Comparison of ENCODE assay signal across 9 cellular contexts in the genomic region with DNA sequence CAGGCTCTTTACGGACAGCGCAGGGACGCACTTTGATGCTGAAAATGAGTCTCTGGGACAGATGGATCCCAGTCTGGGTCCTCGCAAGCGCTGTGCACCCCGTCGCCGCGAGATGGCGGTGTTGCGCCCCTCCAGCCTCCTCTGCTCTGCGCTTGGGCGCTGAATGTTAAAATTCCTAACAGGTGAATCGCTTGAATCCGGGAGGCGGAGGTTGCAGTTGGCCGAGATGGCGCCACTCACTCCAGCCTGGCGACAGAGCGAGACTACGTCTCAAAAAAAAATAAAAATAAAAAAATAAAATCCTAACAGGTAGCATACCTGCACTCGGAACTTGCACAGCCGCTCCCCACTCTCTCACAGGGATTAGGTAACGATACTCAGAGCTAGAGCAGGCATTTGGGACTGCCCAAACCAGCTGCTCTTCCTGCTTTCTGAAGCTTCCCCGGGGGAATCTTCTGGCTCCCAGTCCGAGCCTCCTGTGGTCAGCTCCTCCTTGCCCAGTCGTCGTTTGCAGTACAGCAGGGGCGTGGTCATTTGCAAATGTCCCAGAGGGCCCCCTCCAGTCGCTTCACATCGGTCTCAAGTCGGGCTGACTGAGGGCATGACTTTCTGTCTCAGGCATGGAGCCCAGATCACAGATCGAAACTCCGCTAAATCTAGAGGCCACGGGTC. TPM values are rescaled to one million over a fixed set of nuclear protein-coding genes. Genes with fewer than 3 reads are reported as not detected.
DNase-seq lines count a peak whose midpoint lies in the region; ATAC-seq, FAIRE-seq and TF ChIP-seq lines count a peak whose summit lies in the region.
"Had no signal": no experiment of that assay in that cellular context is flagged by ENCODE, and none has a peak within 500 bp of the region (broad histone marks: within the 10 kb centered on the region; RNA-seq: fewer than 3 reads in every experiment).

No MANE protein-coding gene starts in this region.

- no peaks in the 10 kb centered on the region for H3K9me3 ChIP-seq in CD4-positive, CD25-positive, alpha-beta regulatory T cell (ENCODE audit: control insufficient read depth in 2 of 2, low read length in 2 of 2)
- no peaks in the 10 kb centered on the region for H3K9me3 ChIP-seq in kidney (ENCODE audit: control insufficient read depth in 1 of 2, low read length in 2 of 2)

- no peaks in the 10 kb centered on the region for H3K4me1 ChIP-seq in CD4-positive, CD25-positive, alpha-beta regulatory T cell (ENCODE audit: control insufficient read depth, insufficient read depth, low read length, poor library complexity, severe bottlenecking)
- H3K4me1 ChIP-seq in kidney (ENCODE audit: control insufficient read depth in 1 of 2, insufficient read depth in 1 of 2, low read depth in 1 of 2, low read length in 2 of 2), result peaks cover 0 to 2% of the 10 kb centered on the region in 2 donors

- FAIRE-seq in kidney (lab: Jason Lieb, UNC), result peak; percentile 75

- peak; percentile 24 to 34 (median 34) for DNase-seq in CD4-positive, CD25-positive, alpha-beta regulatory T cell
- DNase-seq in NCI-H1105 treated with DMSO at 0.1 percent for 48 hours (lab: John Stamatoyannopoulos, UW) (peak; percentile 52), coronary artery (ENCODE audit: low spot score) (no peak), kidney (peak; percentile 89)
- peak; percentile 81 for DNase-seq in activated CD4-positive, alpha-beta T cell treated with anti-CD3 and anti-CD28 coated beads for 36 hours
- DNase-seq in stimulated activated CD4-positive, alpha-beta T cell treated with anti-CD3 and anti-CD28 coated beads, Interleukin-1b, Interleukin-23, amount 100 ng/mL, for 4 hours (ENCODE audit: low read depth in 2 of 2), result peak; percentile 41 to 66

- H3K27me3 Mint-ChIP-seq in CD4-positive, CD25-positive, alpha-beta regulatory T cell, result no peaks in the 10 kb centered on the region
- no peaks in the 10 kb centered on the region for H3K27me3 Mint-ChIP-seq in activated CD4-positive, alpha-beta T cell treated with anti-CD3 and anti-CD28 coated beads for 36 hours

- peaks cover 0 to 2% (median 0%) of the 10 kb centered on the region in 4 donors for H3K4me1 Mint-ChIP-seq in CD4-positive, CD25-positive, alpha-beta regulatory T cell
- no peaks in the 10 kb centered on the region for H3K4me1 Mint-ChIP-seq in activated CD4-positive, alpha-beta T cell treated with anti-CD3 and anti-CD28 coated beads for 36 hours

- POLR2A ChIA-PET in activated CD4-positive, alpha-beta T cell treated with anti-CD3 and anti-CD28 coated beads for 36 hours (lab: Charles Lee), result no interaction called here

- H3K27me3 ChIP-seq in CD4-positive, CD25-positive, alpha-beta regulatory T cell (ENCODE audit: control insufficient read depth, insufficient read depth, low read length), result no peaks in the 10 kb centered on the region

- TF ChIP-seq CTCF in coronary artery (IDR thresholded peaks at IDR 0.05) (peak; percentile 93), kidney (IDR thresholded peaks at IDR 0.05; ENCODE audit: borderline replicate concordance, extremely low read depth, insufficient read depth) (peak; percentile 86)

- H3K36me3 ChIP-seq in CD4-positive, CD25-positive, alpha-beta regulatory T cell (ENCODE audit: control insufficient read depth, insufficient read depth, low read length), result no peaks in the 10 kb centered on the region
- H3K36me3 ChIP-seq in kidney (ENCODE audit: control insufficient read depth in 1 of 2, insufficient read depth in 2 of 2, low read length in 2 of 2), result peaks cover 0 to 3% of the 10 kb centered on the region in 2 donors

- H3K9me3 Mint-ChIP-seq in CD4-positive, CD25-positive, alpha-beta regulatory T cell, result no peaks in the 10 kb centered on the region
- H3K9me3 Mint-ChIP-seq in activated CD4-positive, alpha-beta T cell treated with anti-CD3 and anti-CD28 coated beads for 36 hours (ENCODE audit: low read depth), result no peaks in the 10 kb centered on the region

- H3K27ac ChIP-seq in CD4-positive, CD25-positive, alpha-beta regulatory T cell (ENCODE audit: insufficient read depth, low read length, poor library complexity, severe bottlenecking), result no peak overlapping the region
- H3K27ac ChIP-seq in coronary artery (no peak overlapping the region), kidney (ENCODE audit: low read depth in 2 of 2, low read length in 2 of 2) (no peak overlapping the region)

- no peak overlapping the region for H3K27ac Mint-ChIP-seq in CD4-positive, CD25-positive, alpha-beta regulatory T cell
- H3K27ac Mint-ChIP-seq in activated CD4-positive, alpha-beta T cell treated with anti-CD3 and anti-CD28 coated beads for 36 hours, result no peak overlapping the region

- H3K9ac ChIP-seq in kidney (ENCODE audit: low read length in 2 of 2), result peak overlapping the region in 1 of 2 donors; percentile 3

- H3K36me3 Mint-ChIP-seq in CD4-positive, CD25-positive, alpha-beta regulatory T cell, result no peaks in the 10 kb centered on the region
- no peaks in the 10 kb centered on the region for H3K36me3 Mint-ChIP-seq in activated CD4-positive, alpha-beta T cell treated with anti-CD3 and anti-CD28 coated beads for 36 hours (ENCODE audit: low read depth)

- no peak overlapping the region for H3K4me3 ChIP-seq in CD4-positive, CD25-positive, alpha-beta regulatory T cell (ENCODE audit: low read depth, low read length)
- H3K4me3 ChIP-seq in coronary artery (no peak overlapping the region), kidney (ENCODE audit: low read length in 2 of 2) (no peak overlapping the region)

- CTCF ChIA-PET in activated CD4-positive, alpha-beta T cell treated with anti-CD3 and anti-CD28 coated beads for 36 hours (lab: Charles Lee), result interaction anchor here (0.6 to 2.6 kb wide), 15 partner anchors 10 to 1779 kb away, joined by 3 to 9 read pairs (median 4); a partner anchor contains a TSS

- peak; percentile 44 to 62 for ATAC-seq in CD4-positive, CD25-positive, alpha-beta regulatory T cell (ENCODE audit: low read depth in 2 of 2)
- peak; percentile 68 for ATAC-seq in GM19372 (IDR thresholded peaks at IDR 0.05; ENCODE audit: low read depth, unreplicated experiment)
- peak; percentile 93 for ATAC-seq in activated CD4-positive, alpha-beta T cell treated with anti-CD3 and anti-CD28 coated beads for 36 hours
- ATAC-seq in GM21528 (IDR thresholded peaks at IDR 0.05; ENCODE audit: low FRiP score, unreplicated experiment), result no peak

- H3K4me3 Mint-ChIP-seq in CD4-positive, CD25-positive, alpha-beta regulatory T cell, result no peak overlapping the region
- no peak overlapping the region for H3K4me3 Mint-ChIP-seq in activated CD4-positive, alpha-beta T cell treated with anti-CD3 and anti-CD28 coated beads for 36 hours

- intact Hi-C loops in activated CD4-positive, alpha-beta T cell treated with anti-CD3 and anti-CD28 coated beads for 36 hours (cut with DNase I, micrococcal nuclease), result loop anchor here in 1 of 2 experiments (1.0 kb wide), 1 partner anchor 138 kb away; no protein-coding TSS in a partner anchor
- intact Hi-C loops in kidney (cut with DNase I), result no loop called here

RNA-seq across cellular contexts. Expression of a gene that starts 26.2 kb away (rescaled TPM):
- 0.72 TPM for total RNA-seq in CD4-positive, CD25-positive, alpha-beta regulatory T cell
- polyA plus RNA-seq in CD4-positive, CD25-positive, alpha-beta regulatory T cell, result under 1 TPM in 1 of 4 donors, not detected in 3; 0.29 TPM
- 1 to 10 TPM in 1 of 2 experiments, under 1 TPM in 1; 0.75 to 1.0 TPM for total RNA-seq in activated CD4-positive, alpha-beta T cell treated with anti-CD3 and anti-CD28 coated beads for 36 hours
- 6.3 TPM for total RNA-seq in kidney
- 14.5 TPM for polyA plus RNA-seq in kidney (ENCODE audit: insufficient read depth, low read depth, low replicate concordance)

RNA-seq across cellular contexts. Expression of a gene that starts 27.9 kb away (rescaled TPM):
- total RNA-seq in CD4-positive, CD25-positive, alpha-beta regulatory T cell, result 6.5 TPM
- polyA plus RNA-seq in CD4-positive, CD25-positive, alpha-beta regulatory T cell, result 1 to 10 TPM; 1.9 to 3.0 (median 2.2) TPM
- total RNA-seq in activated CD4-positive, alpha-beta T cell treated with anti-CD3 and anti-CD28 coated beads for 36 hours, result 1 to 10 TPM; 3.3 to 3.8 TPM
- total RNA-seq in kidney, result 8.8 TPM
- 9.1 TPM for polyA plus RNA-seq in kidney (ENCODE audit: insufficient read depth, low read depth, low replicate concordance)

RNA-seq across cellular contexts. Expression of a gene that starts 41.2 kb away (rescaled TPM):
- not detected for total RNA-seq in CD4-positive, CD25-positive, alpha-beta regulatory T cell
- polyA plus RNA-seq in CD4-positive, CD25-positive, alpha-beta regulatory T cell, result not detected
- not detected for total RNA-seq in activated CD4-positive, alpha-beta T cell treated with anti-CD3 and anti-CD28 coated beads for 36 hours
- total RNA-seq in kidney, result 0.82 TPM
- polyA plus RNA-seq in kidney (ENCODE audit: insufficient read depth, low read depth, low replicate concordance), result 47.0 TPM
- total RNA-seq: T-helper 1 cell treated with Interleukin-12 subunit alpha and Interleukin-12 subunit beta and Interleukin-4 antibody, amounts not matched to agents 30 ng/mL and 1 ng/mL, for 36 hours had no signal
